1 cellular context compared by ENCODE assay signal in genomic region chr13:98443329-98443728, GRCh38.
TF ChIP-seq lines count a peak whose summit lies in the region.

No MANE protein-coding gene starts in this region.

TF ChIP-seq in SK-N-SH treated with all-trans-retinoic acid at 6 μM for 48 hours, 23 proteins besides CTCF, POLR2A, EP300 and RAD21 (continued from another document):
- TF ChIP-seq POU6F1 (CRISPR knock-in tag; IDR thresholded peaks at IDR 0.05; ENCODE audit: borderline replicate concordance, low read depth) (no peak), BACH2 (CRISPR knock-in tag; IDR thresholded peaks at IDR 0.05; ENCODE audit: borderline replicate concordance) (no peak), ZC3H10 (CRISPR knock-in tag; IDR thresholded peaks at IDR 0.05) (no peak), ZNF8 (CRISPR knock-in tag; IDR thresholded peaks at IDR 0.05) (no peak), SNAI2 (CRISPR knock-in tag; IDR thresholded peaks at IDR 0.05) (no peak)
TF ChIP-seq in SK-N-SH treated with all-trans-retinoic acid at 6 μM for 48 hours: peak in this region for 0.
